ENCODE assay signal across 25 cellular contexts in the genomic region with DNA sequence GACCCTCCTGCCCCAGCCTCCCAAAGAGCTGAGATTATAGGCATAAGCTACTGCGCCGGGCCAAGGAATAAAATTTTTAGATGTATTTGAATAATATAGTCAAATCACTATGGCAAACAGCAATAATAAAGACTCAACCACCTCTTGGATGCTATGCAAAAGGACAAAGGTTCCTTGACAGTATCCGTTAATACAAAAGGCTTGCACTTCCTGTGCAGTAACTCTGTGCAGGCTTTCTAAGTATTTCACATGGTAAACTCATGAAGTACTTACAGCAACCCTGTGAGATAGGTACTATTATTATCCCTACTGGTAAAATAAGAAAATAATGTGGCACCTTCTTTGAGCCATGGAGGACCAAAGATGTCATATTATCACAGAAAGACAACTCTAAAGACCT.
"Had no signal": no experiment of that assay in that cellular context is flagged by ENCODE, and none has a peak within 500 bp of the region (broad histone marks: within the 10 kb centered on the region; RNA-seq: fewer than 3 reads in every experiment).

No MANE protein-coding gene starts in this region.

- H3K4me3 ChIP-seq: adrenal gland, body of pancreas had no signal

- DNase-seq: activated B cell treated with CpG ODN at 0.5 μM for 24 hours; activated CD4-positive, alpha-beta T cell treated with anti-CD3 and anti-CD28 coated beads for 48 hours; activated CD4-positive, alpha-beta T cell treated with anti-CD3 and anti-CD28 coated beads, Interleukin-2, amount 50 U/mL, for 1 hour; activated CD4-positive, alpha-beta T cell treated with anti-CD3 and anti-CD28 coated beads, Interleukin-2, amount 50 U/mL, for 48 hours; activated CD8-positive, alpha-beta memory T cell treated with anti-CD3 and anti-CD28 coated beads for 24 hours; activated CD8-positive, alpha-beta T cell treated with anti-CD3 and anti-CD28 coated beads for 36 hours; activated effector memory CD4-positive, alpha-beta T cell treated with anti-CD3 and anti-CD28 coated beads, Interleukin-2, amount 50 U/mL, for 16 hours; activated naive CD4-positive, alpha-beta T cell treated with anti-CD3 and anti-CD28 coated beads for 36 hours; activated naive CD8-positive, alpha-beta T cell treated with anti-CD3 and anti-CD28 coated beads for 36 hours; activated naive CD8-positive, alpha-beta T cell treated with anti-CD3 and anti-CD28 coated beads, Interleukin-2, amount 50 U/mL, for 24 hours; activated T-cell treated with anti-CD3 and anti-CD28 coated beads, Interleukin-2, amount 50 U/mL, for 48 hours; adrenal gland; amygdala; aorta; body of pancreas; caudate nucleus; cortex of kidney; effector CD8-positive, alpha-beta T cell; foreskin fibroblast; head of caudate nucleus; T-helper 17 cell; T1000; WERI-Rb-1 had no signal

- H3K4me1 ChIP-seq: adrenal gland, body of pancreas had no signal

- H3K9me3 ChIP-seq: adrenal gland, body of pancreas had no signal

- ATAC-seq: activated CD4-positive, CD25-positive, alpha-beta regulatory T cell treated with anti-CD3 and anti-CD28 coated beads, Interleukin-2, amount 50 U/mL, for 24 hours; activated CD8-positive, alpha-beta T cell treated with anti-CD3 and anti-CD28 coated beads for 36 hours; activated naive CD8-positive, alpha-beta T cell treated with anti-CD3 and anti-CD28 coated beads, Interleukin-2, amount 50 U/mL, for 24 hours; body of pancreas; esophagus mucosa; T-helper 17 cell had no signal

- H3K27ac ChIP-seq: adrenal gland, body of pancreas, WERI-Rb-1 had no signal

- H3K27me3 ChIP-seq: adrenal gland, body of pancreas had no signal

- H3K36me3 ChIP-seq: adrenal gland, WERI-Rb-1 had no signal
